ENCODE assay signal across 24 cellular contexts in genomic region chr22:49587421-49587820, GRCh38.
"Had no signal": no experiment of that assay in that cellular context is flagged by ENCODE, and none has a peak within 500 bp of the region (broad histone marks: within the 10 kb centered on the region; RNA-seq: fewer than 3 reads in every experiment).

No MANE protein-coding gene starts in this region.

- H3K9me3 ChIP-seq: Peyer's patch had no signal

- H3K27me3 ChIP-seq: Peyer's patch, SJSA1 had no signal

- ATAC-seq: activated CD8-positive, alpha-beta memory T cell treated with anti-CD3 and anti-CD28 coated beads, Interleukin-2, amount 10 ng/mL, durations not matched to agents 7 days and 5 days; activated naive CD8-positive, alpha-beta T cell treated with anti-CD3 and anti-CD28 coated beads, Interleukin-2, amount 50 U/mL, for 24 hours; activated T-helper 17 cell treated with anti-CD3 and anti-CD28 coated beads, Interleukin-2, amount 50 U/mL, for 72 hours; K562; SK-N-SH treated with all-trans-retinoic acid at 6 μM for 48 hours; T-helper 17 cell had no signal

- H3K27ac ChIP-seq: Peyer's patch, RWPE1, SJSA1 had no signal

- H3K36me3 ChIP-seq: Peyer's patch, SJSA1 had no signal

- DNase-seq: activated CD4-positive, alpha-beta T cell treated with anti-CD3 and anti-CD28 coated beads for 1 hour; activated CD4-positive, alpha-beta T cell treated with anti-CD3 and anti-CD28 coated beads, Interleukin-2, amount 10 ng/mL, durations not matched to agents 24 days and 14 days; activated CD4-positive, alpha-beta T cell treated with anti-CD3 and anti-CD28 coated beads, Interleukin-2, amount 50 U/mL, for 48 hours; activated CD8-positive, alpha-beta memory T cell treated with anti-CD3 and anti-CD28 coated beads, Interleukin-2, amount 10 ng/mL, durations not matched to agents 7 days and 5 days; activated naive CD8-positive, alpha-beta T cell treated with anti-CD3 and anti-CD28 coated beads, Interleukin-2, amount 50 U/mL, for 24 hours; activated T-cell treated with anti-CD3 and anti-CD28 coated beads, Interleukin-2, amount 50 U/mL, for 48 hours; amniotic stem cell; Karpas-422; MM.1S; NCI-H1105; NCI-H1436; NCI-H1694 treated with DMSO at 0.1 percent for 48 hours; NCI-H2081; NCI-H510A treated with DMSO at 0.1 percent for 48 hours; NCI-H69; SHP77; T-helper 17 cell; T1000 had no signal

- H3K4me1 ChIP-seq: Peyer's patch, SJSA1 had no signal

- H3K4me3 ChIP-seq: K562, Peyer's patch, SJSA1 had no signal
